Comparison of ENCODE assay signal across 11 cellular contexts in genomic region chr12:92995258-92995905, GRCh38.
DNase-seq lines count a peak whose midpoint lies in the region; ATAC-seq and TF ChIP-seq lines count a peak whose summit lies in the region.
"Had no signal": no experiment of that assay in that cellular context is flagged by ENCODE, and none has a peak within 500 bp of the region (broad histone marks: within the 10 kb centered on the region; RNA-seq: fewer than 3 reads in every experiment).

No MANE protein-coding gene starts in this region.

- peaks cover 3% of the 10 kb centered on the region for H3K36me3 Mint-ChIP-seq in effector memory CD8-positive, alpha-beta T cell (ENCODE audit: insufficient read depth)

- no peak for DNase-seq in effector memory CD8-positive, alpha-beta T cell
- DNase-seq in PC-9 (no peak), NCI-H1694 treated with DMSO at 0.1 percent for 48 hours (lab: John Stamatoyannopoulos, UW) (no peak), amygdala (lab: John Stamatoyannopoulos, UW) (no peak), NCI-H345 treated with DMSO at 0.1 percent for 48 hours (lab: John Stamatoyannopoulos, UW; ENCODE audit: unreplicated experiment) (no peak)
- DNase-seq: heart left ventricle had no signal

- H4K20me1 ChIP-seq in PC-9 (ENCODE audit: insufficient read depth) = no peaks in the 10 kb centered on the region

- peak; percentile 61 for ATAC-seq in GM18519 (IDR thresholded peaks at IDR 0.05; ENCODE audit: low FRiP score, unreplicated experiment)
- ATAC-seq in GM21526 (IDR thresholded peaks at IDR 0.05; ENCODE audit: low FRiP score, unreplicated experiment) = peak; percentile 69
- ATAC-seq in HG03108 (IDR thresholded peaks at IDR 0.05; ENCODE audit: unreplicated experiment) = peak; percentile 79
- ATAC-seq in effector memory CD8-positive, alpha-beta T cell (replicated peaks) = peak; percentile 32
- ATAC-seq: heart left ventricle had no signal

- H3K4me1 ChIP-seq in PC-9 (replicated peaks; ENCODE audit: insufficient read depth) = no peaks in the 10 kb centered on the region
- H3K4me1 ChIP-seq: heart left ventricle had no signal

- no peak overlapping the region for H3K4me2 ChIP-seq in PC-9

- intact Hi-C loops in PC-9 (cut with micrococcal nuclease; ENCODE audit: unreplicated experiment) = no loop called here

- no peak overlapping the region for H3K27ac ChIP-seq in PC-9
- H3K27ac ChIP-seq: heart left ventricle, skin epidermis, VCaP had no signal

- CTCF ChIA-PET in PC-9 (lab: Charles Lee) = no interaction called here

- no peaks in the 10 kb centered on the region for H3K79me2 ChIP-seq in PC-9 (ENCODE audit: low read depth)

- H3K36me3 ChIP-seq in PC-9 (ENCODE audit: low read depth) = no peaks in the 10 kb centered on the region
- H3K36me3 ChIP-seq: heart left ventricle had no signal

- no peak overlapping the region for H3K4me3 Mint-ChIP-seq in effector memory CD8-positive, alpha-beta T cell

- H3K27ac Mint-ChIP-seq in effector memory CD8-positive, alpha-beta T cell = no peak overlapping the region

- TF ChIP-seq CTCF in PC-9 (conservative IDR thresholded peaks at IDR 0.05) = no peak

- no TSS peak for BruUV-seq in PC-9 (replicated peaks; lab: Mats Ljungman, UMichigan)

- no peak overlapping the region for H2AFZ ChIP-seq in PC-9

- no peaks in the 10 kb centered on the region for H3F3A ChIP-seq in PC-9 (ENCODE audit: insufficient read depth, low read depth)

- no peaks in the 10 kb centered on the region for H3K9me2 ChIP-seq in PC-9 (ENCODE audit: insufficient read depth)

- no peaks in the 10 kb centered on the region for H3K4me1 Mint-ChIP-seq in effector memory CD8-positive, alpha-beta T cell (ENCODE audit: low read depth in 2 of 2)

- POLR2A ChIA-PET in PC-9 (lab: Charles Lee; ENCODE audit: unreplicated experiment) = no interaction called here

- H3K9me3 Mint-ChIP-seq in effector memory CD8-positive, alpha-beta T cell = no peaks in the 10 kb centered on the region

- no peaks in the 10 kb centered on the region for H3K9me3 ChIP-seq in PC-9 (ENCODE audit: insufficient read depth, low read depth)

- H3K4me3 ChIP-seq in PC-9 = no peak overlapping the region
- H3K4me3 ChIP-seq: heart left ventricle, skin epidermis had no signal

- H3K27me3 ChIP-seq in PC-9 (ENCODE audit: insufficient read depth, low read depth) = no peaks in the 10 kb centered on the region
- H3K27me3 ChIP-seq: heart left ventricle had no signal

- peaks cover 6 to 12% of the 10 kb centered on the region in 2 donors for H3K27me3 Mint-ChIP-seq in effector memory CD8-positive, alpha-beta T cell
